In the genomic region with DNA sequence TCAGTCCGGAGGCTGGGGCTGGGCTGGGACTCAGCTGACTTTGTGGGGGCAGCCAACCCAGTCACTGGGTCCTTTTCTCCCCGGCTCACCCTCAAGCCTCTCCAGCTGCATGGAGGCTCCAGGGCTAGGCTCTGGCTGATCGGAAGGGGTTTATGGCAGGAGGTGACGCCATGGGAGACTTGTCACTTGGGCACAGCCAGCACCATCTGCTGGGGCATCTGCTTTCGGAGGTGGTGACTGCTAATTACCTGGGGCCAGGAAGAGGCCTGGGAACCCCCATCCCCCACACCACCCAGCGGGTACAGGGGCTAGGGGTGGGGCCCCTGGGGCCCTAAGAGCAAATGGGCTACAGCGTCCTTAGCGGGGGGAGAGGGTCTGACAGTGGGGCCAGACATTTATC, we compare ENCODE assay signal across 13 cellular contexts. TPM values are rescaled to one million over a fixed set of nuclear protein-coding genes. Genes with fewer than 3 reads are reported as not detected.
DNase-seq lines count a peak whose midpoint lies in the region; ATAC-seq and TF ChIP-seq lines count a peak whose summit lies in the region.
"Had no signal": no experiment of that assay in that cellular context is flagged by ENCODE, and none has a peak within 500 bp of the region (broad histone marks: within the 10 kb centered on the region; RNA-seq: fewer than 3 reads in every experiment).

No MANE protein-coding gene starts in this region.

- DNase-seq in activated naive CD4-positive, alpha-beta T cell treated with anti-CD3 and anti-CD28 coated beads, Interleukin-2, amount 50 U/mL, for 16 hours, result no peak
- peak; percentile 81 to 93 for DNase-seq in SHP77 (lab: John Stamatoyannopoulos, UW)
- no peak for DNase-seq in uterus
- DNase-seq in epidermal melanocyte (ENCODE audit: insufficient read length, low spot score), result no peak
- DNase-seq in tibial artery, result no peak
- DNase-seq: NCI-H1436, pancreas had no signal

- TF ChIP-seq POLR2A in uterus (IDR thresholded peaks at IDR 0.05), result no peak

- TF ChIP-seq CTCF in uterus (IDR thresholded peaks at IDR 0.05), result no peak
- TF ChIP-seq CTCF in tibial artery (IDR thresholded peaks at IDR 0.05), result no peak

- intact Hi-C loops in uterus (cut with DNase I; ENCODE audit: low total_unique reads), result no loop called here
- intact Hi-C loops in tibial artery (cut with DNase I; ENCODE audit: low total_unique reads), result no loop called here

- peaks cover 16% of the 10 kb centered on the region for H3K27me3 ChIP-seq in iPS-15b (ENCODE audit: control insufficient read depth, insufficient read depth, low read length)
- peaks cover 0 to 10% of the 10 kb centered on the region in 2 donors for H3K27me3 ChIP-seq in uterus
- H3K27me3 ChIP-seq in tibial artery, result peaks cover 0 to 33% of the 10 kb centered on the region in 2 donors
- H3K27me3 ChIP-seq: pancreas had no signal

- no peaks in the 10 kb centered on the region for H3K27me3 Mint-ChIP-seq in activated naive CD4-positive, alpha-beta T cell treated with anti-CD3 and anti-CD28 coated beads, Interleukin-2, amount 50 U/mL, for 24 hours

- peaks cover 15% of the 10 kb centered on the region for H3K4me1 ChIP-seq in iPS-15b (ENCODE audit: control insufficient read depth, insufficient read depth, low read length)
- H3K4me1 ChIP-seq in uterus, result peaks cover 0 to 15% of the 10 kb centered on the region in 2 donors
- H3K4me1 ChIP-seq in tibial artery, result peaks cover 0 to 45% (median 27%) of the 10 kb centered on the region in 4 donors

- peak overlapping the region; percentile 52 for H3K27ac Mint-ChIP-seq in activated naive CD4-positive, alpha-beta T cell treated with anti-CD3 and anti-CD28 coated beads, Interleukin-2, amount 50 U/mL, for 24 hours

- peak overlapping the region; percentile 56 to 62 for H3K27ac ChIP-seq in uterus
- no peak overlapping the region for H3K27ac ChIP-seq in tibial artery
- H3K27ac ChIP-seq: pancreas had no signal

- peak overlapping the region; percentile 84 for H3K4me3 Mint-ChIP-seq in activated naive CD4-positive, alpha-beta T cell treated with anti-CD3 and anti-CD28 coated beads, Interleukin-2, amount 50 U/mL, for 24 hours

- H3K4me3 ChIP-seq in iPS-15b (ENCODE audit: low read depth, low read length) (peak overlapping the region; percentile 27), uterus (no peak overlapping the region), tibial artery (no peak overlapping the region)

- H3K36me3 ChIP-seq in iPS-15b (ENCODE audit: control insufficient read depth, insufficient read depth, low read length) (peaks cover 4% of the 10 kb centered on the region), uterus (no peaks in the 10 kb centered on the region), tibial artery (no peaks in the 10 kb centered on the region)
- H3K36me3 ChIP-seq: pancreas had no signal

- no peak overlapping the region for H3K9ac ChIP-seq in iPS-15b (ENCODE audit: low read depth, low read length)

- H3K9me3 ChIP-seq in iPS-15b (ENCODE audit: control insufficient read depth, insufficient read depth, low read length), result no peaks in the 10 kb centered on the region
- H3K9me3 ChIP-seq in uterus, result no peaks in the 10 kb centered on the region
- no peaks in the 10 kb centered on the region for H3K9me3 ChIP-seq in tibial artery
- H3K9me3 ChIP-seq: pancreas had no signal

- no peak for ATAC-seq in GM19324 (IDR thresholded peaks at IDR 0.05; ENCODE audit: low FRiP score, unreplicated experiment)
- ATAC-seq: pancreas, SK-N-SH treated with all-trans-retinoic acid at 6 μM for 48 hours had no signal

- no peaks in the 10 kb centered on the region for H3K36me3 Mint-ChIP-seq in activated naive CD4-positive, alpha-beta T cell treated with anti-CD3 and anti-CD28 coated beads, Interleukin-2, amount 50 U/mL, for 24 hours

- peaks cover 40% of the 10 kb centered on the region for H3K4me1 Mint-ChIP-seq in activated naive CD4-positive, alpha-beta T cell treated with anti-CD3 and anti-CD28 coated beads, Interleukin-2, amount 50 U/mL, for 24 hours

- H3K9me3 Mint-ChIP-seq in activated naive CD4-positive, alpha-beta T cell treated with anti-CD3 and anti-CD28 coated beads, Interleukin-2, amount 50 U/mL, for 24 hours, result no peaks in the 10 kb centered on the region

RNA-seq across cellular contexts. Expression of gene LFNG, which starts 1.5 kb away (rescaled TPM):
- 10 to 100 TPM in 2 of 4 donors, 1 to 10 TPM in 1, not detected in 1; 2.3 to 30.5 (median 26.5) TPM for total RNA-seq in uterus

RNA-seq across cellular contexts. Expression of gene BRAT1, which starts 37.2 kb away (rescaled TPM):
- total RNA-seq in uterus, result 10 to 100 TPM; 10.3 to 44.3 (median 36.0) TPM

RNA-seq across cellular contexts. Expression of gene IQCE, which starts 40.7 kb away (rescaled TPM):
- total RNA-seq in uterus, result 10 to 100 TPM in 3 of 4 donors, 1 to 10 TPM in 1; 6.8 to 28.0 (median 16.9) TPM

RNA-seq across cellular contexts. Expression of gene GRIFIN, which starts 41.9 kb away (rescaled TPM):
- total RNA-seq in uterus, result not detected
- total RNA-seq: dorsolateral prefrontal cortex, GM23248, pancreas had no signal

Comparison
In these comparisons a context has a peak if more than half of its experiments do, and no peak if none do; other contexts are left out.
1. DNase-seq: peak in SHP77 (2 of 2); none in activated naive CD4-positive, alpha-beta T cell treated with anti-CD3 and anti-CD28 coated beads, Interleukin-2, amount 50 U/mL, for 16 hours (single experiment), uterus (0 of 2), epidermal melanocyte (single experiment) and tibial artery (0 of 2).
2. H3K27ac ChIP-seq: peak in uterus (2 of 2); none in tibial artery (0 of 2).